8 cellular contexts compared by ENCODE assay signal in genomic region chr10:43128958-43129706, GRCh38. TPM values are rescaled to one million over a fixed set of nuclear protein-coding genes. Genes with fewer than 3 reads are reported as not detected.
DNase-seq lines count a peak whose midpoint lies in the region; ATAC-seq lines count a peak whose summit lies in the region.

No MANE protein-coding gene starts in this region.

- peak; percentile 71 for ATAC-seq in GM21447 (IDR thresholded peaks at IDR 0.05; ENCODE audit: unreplicated experiment)
- peak; percentile 93 for ATAC-seq in activated T-cell treated with anti-CD3 and anti-CD28 coated beads, Interleukin-2, amount 50 U/mL, for 72 hours (replicated peaks in 1 of 2)

- no peaks in the 10 kb centered on the region for H3K36me3 Mint-ChIP-seq in activated T-cell treated with anti-CD3 and anti-CD28 coated beads, Interleukin-2, amount 50 U/mL, for 72 hours (ENCODE audit: insufficient read depth in 2 of 2)

- peaks cover 42% of the 10 kb centered on the region for H3K4me1 Mint-ChIP-seq in activated T-cell treated with anti-CD3 and anti-CD28 coated beads, Interleukin-2, amount 50 U/mL, for 72 hours (ENCODE audit: low read depth)

- H3K4me3 Mint-ChIP-seq in activated T-cell treated with anti-CD3 and anti-CD28 coated beads, Interleukin-2, amount 50 U/mL, for 72 hours: peak overlapping the region; percentile 62 to 84

- H3K27ac Mint-ChIP-seq in activated T-cell treated with anti-CD3 and anti-CD28 coated beads, Interleukin-2, amount 50 U/mL, for 72 hours: peak overlapping the region; percentile 76

- H3K27me3 Mint-ChIP-seq in activated T-cell treated with anti-CD3 and anti-CD28 coated beads, Interleukin-2, amount 50 U/mL, for 72 hours (ENCODE audit: low read depth): peaks cover 5% of the 10 kb centered on the region

- H3K9me3 Mint-ChIP-seq in activated T-cell treated with anti-CD3 and anti-CD28 coated beads, Interleukin-2, amount 50 U/mL, for 72 hours: no peaks in the 10 kb centered on the region

- DNase-seq in GM04503 (ENCODE audit: low read depth) (peak; percentile 96), HK-2 (ENCODE audit: unreplicated experiment) (peak; percentile 32), kidney tubule cell (ENCODE audit: low spot score) (peak; percentile 80), GM19238 (ENCODE audit: insufficient read length, low spot score) (no peak), NCI-H526 (lab: John Stamatoyannopoulos, UW) (no peak), medulla oblongata (ENCODE audit: extremely low spot score) (no peak)
- peak; percentile 59 to 65 for DNase-seq in activated T-cell treated with anti-CD3 and anti-CD28 coated beads, Interleukin-2, amount 50 U/mL, for 72 hours

RNA-seq across cellular contexts. Expression of gene CSGALNACT2, which starts 9.1 kb away (rescaled TPM):
- 10 to 100 TPM; 51.3 to 55.2 TPM for total RNA-seq in activated T-cell treated with anti-CD3 and anti-CD28 coated beads, Interleukin-2, amount 50 U/mL, for 72 hours

RNA-seq across cellular contexts. Expression of gene RET, which starts 52.3 kb away (rescaled TPM):
- under 1 TPM; 0.29 to 0.67 TPM for total RNA-seq in activated T-cell treated with anti-CD3 and anti-CD28 coated beads, Interleukin-2, amount 50 U/mL, for 72 hours

Comparison
In these comparisons a context has a peak if more than half of its experiments do, and no peak if none do; other contexts are left out.
1. DNase-seq: peak in GM04503 (single experiment), HK-2 (single experiment), activated T-cell treated with anti-CD3 and anti-CD28 coated beads, Interleukin-2, amount 50 U/mL, for 72 hours (2 of 2) and kidney tubule cell (single experiment); none in GM19238 (single experiment), NCI-H526 (0 of 2) and medulla oblongata (single experiment).